Comparison of ENCODE assay signal across 9 cellular contexts in the genomic region with DNA sequence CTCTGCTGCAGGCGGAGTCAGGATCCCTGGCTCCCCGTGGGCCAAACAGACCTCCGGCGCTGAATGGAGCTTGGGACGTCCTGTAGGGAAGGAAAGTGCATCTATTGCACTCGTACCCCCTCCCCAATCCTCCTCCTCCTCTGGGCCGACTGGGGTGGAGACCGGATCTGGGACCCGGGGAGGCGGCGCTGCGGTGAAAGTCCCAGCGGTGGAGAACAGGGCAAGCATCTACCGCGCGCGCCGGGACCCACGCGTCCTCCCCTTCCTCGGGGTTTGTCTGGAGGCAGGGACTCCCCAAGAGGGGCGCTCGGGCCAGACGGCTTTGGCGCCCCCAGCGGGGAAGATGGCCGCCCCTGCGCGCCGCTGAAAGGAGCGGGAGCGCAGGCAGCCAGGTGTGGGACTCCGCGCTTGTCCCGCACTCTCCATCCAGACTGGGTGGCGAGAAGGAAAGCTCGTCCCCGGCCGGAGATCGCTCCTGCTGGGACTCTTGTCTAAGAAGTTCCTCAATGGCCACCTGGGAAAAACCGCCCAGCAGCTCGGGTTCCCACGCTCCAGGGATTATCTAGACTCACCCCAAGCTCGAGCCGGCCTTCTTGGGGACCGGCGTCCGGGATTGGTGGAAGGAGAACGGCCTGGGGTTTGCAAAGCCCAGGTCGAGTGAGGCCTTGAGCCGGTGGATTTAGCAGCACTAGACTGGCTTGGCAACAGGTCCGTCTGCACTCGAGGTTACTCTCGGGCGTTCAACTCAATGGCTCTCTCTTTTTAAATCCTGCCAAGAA. TPM values are rescaled to one million over a fixed set of nuclear protein-coding genes. Genes with fewer than 3 reads are reported as not detected.
A peak's percentile ranks its signal among the peaks of the same experiment; 100 is the strongest.
DNase-seq lines count a peak whose midpoint lies in the region; ATAC-seq and TF ChIP-seq lines count a peak whose summit lies in the region.
"Had no signal": no experiment of that assay in that cellular context is flagged by ENCODE, and none has a peak within 500 bp of the region (broad histone marks: within the 10 kb centered on the region; RNA-seq: fewer than 3 reads in every experiment).

No MANE protein-coding gene starts in this region.

- ATAC-seq in IMR-90 (ENCODE audit: low read depth) = peak; percentile 13
- peak; percentile 32 to 66 (median 62) for ATAC-seq in right lobe of liver
- no peak for ATAC-seq in GM18861 (IDR thresholded peaks at IDR 0.05; ENCODE audit: unreplicated experiment)
- ATAC-seq: HCT116 had no signal

- H3K36me3 ChIP-seq in IMR-90 (ENCODE audit: control insufficient read depth, insufficient read depth, low read length) = no peaks in the 10 kb centered on the region
- H3K36me3 ChIP-seq in right lobe of liver = no peaks in the 10 kb centered on the region

- H2AK5ac ChIP-seq in IMR-90 (ENCODE audit: low read depth, low read length) = peak overlapping the region; percentile 90; the same call in 1 of the 2 replicates

- H3K9me3 Mint-ChIP-seq in stimulated activated naive CD8-positive, alpha-beta T cell treated with anti-CD3 and anti-CD28 coated beads, Interleukin-15, Interleukin-2, amounts not matched to agents 100 ng/mL and 50 ng/mL, for 24 hours = no peaks in the 10 kb centered on the region

- peak overlapping the region; percentile 75 for H3K56ac ChIP-seq in IMR-90 (ENCODE audit: extremely low read depth, insufficient read depth, low read length)

- H2BK20ac ChIP-seq in IMR-90 (ENCODE audit: low read depth, low read length) = no peak overlapping the region; the same call in 1 of the 2 replicates

- H3K4me1 Mint-ChIP-seq in stimulated activated naive CD8-positive, alpha-beta T cell treated with anti-CD3 and anti-CD28 coated beads, Interleukin-15, Interleukin-2, amounts not matched to agents 100 ng/mL and 50 ng/mL, for 24 hours (ENCODE audit: low read depth) = peaks cover 31% of the 10 kb centered on the region

- intact Hi-C loops in IMR-90 (cut with micrococcal nuclease) = no loop called here
- intact Hi-C loops in dorsolateral prefrontal cortex (cut with DNase I) = loop anchor here in 1 of 2 donors (1.0 kb wide), 1 partner anchor 13 kb away; no protein-coding TSS in a partner anchor
- intact Hi-C loops in right lobe of liver (cut with DNase I) = no loop called here

- TF ChIP-seq POLR2A in IMR-90 (IDR thresholded peaks at IDR 0.05; ENCODE audit: low read depth, low read length) (no peak), right lobe of liver (IDR thresholded peaks at IDR 0.05) (no peak)

- peak overlapping the region; percentile 95 for H2AFZ ChIP-seq in IMR-90 (replicated peaks; ENCODE audit: low read length, poor library complexity)

- H3K27me3 ChIP-seq in IMR-90 (ENCODE audit: control insufficient read depth, insufficient read depth, low read length) (no peaks in the 10 kb centered on the region), dorsolateral prefrontal cortex (no peaks in the 10 kb centered on the region), right lobe of liver (no peaks in the 10 kb centered on the region)

- H3K4me3 ChIP-seq in IMR-90 (ENCODE audit: insufficient read depth, low read depth, low read length) (peak overlapping the region; percentile 72), dorsolateral prefrontal cortex (peak overlapping the region; percentile 57 to 93 (median 76)), right lobe of liver (peak overlapping the region; percentile 56 to 62 (median 57))

- no peak for TF ChIP-seq RAD21 in IMR-90 (IDR thresholded peaks at IDR 0.05; ENCODE audit: low read length)

- H3K4me2 ChIP-seq in IMR-90 (ENCODE audit: low read depth, low read length) = peak overlapping the region; percentile 91

- H2BK5ac ChIP-seq in IMR-90 (ENCODE audit: low read depth, low read length, poor library complexity, severe bottlenecking) = no peak overlapping the region

- in situ Hi-C loops in IMR-90 (cut with MboI; ENCODE audit: low sequenced_read_pairs) = no loop called here

- H3K9ac ChIP-seq in IMR-90 (ENCODE audit: low read depth, low read length) = peak overlapping the region; percentile 79

- no peaks in the 10 kb centered on the region for H3K36me3 Mint-ChIP-seq in stimulated activated naive CD8-positive, alpha-beta T cell treated with anti-CD3 and anti-CD28 coated beads, Interleukin-15, Interleukin-2, amounts not matched to agents 100 ng/mL and 50 ng/mL, for 24 hours (ENCODE audit: low read depth)

- peak overlapping the region; percentile 20 for H4K5ac ChIP-seq in IMR-90 (ENCODE audit: low read depth, low read length)

- H3K14ac ChIP-seq in IMR-90 (replicated peaks; ENCODE audit: low read depth, low read length) = peak overlapping the region; percentile 96

- peak overlapping the region; percentile 52; the same call in 1 of the 3 replicates for H2BK15ac ChIP-seq in IMR-90 (ENCODE audit: low read depth, low read length)

- H2AK9ac ChIP-seq in IMR-90 (replicated peaks; ENCODE audit: low read depth, low read length, poor library complexity) = peak overlapping the region; percentile 99

- peak; percentile 41 for TF ChIP-seq CTCF in IMR-90 (conservative IDR thresholded peaks at IDR 0.05; ENCODE audit: low read depth, low read length)
- peak in 53 of 56 donors; percentile 13 to 67 (median 47) for TF ChIP-seq CTCF in dorsolateral prefrontal cortex (IDR thresholded peaks at IDR 0.05 in 54 of 56, conservative IDR thresholded peaks at IDR 0.05 in 2 of 56; ENCODE audit: low read depth in 1 of 56, partially characterized antibody in 56 of 56)
- TF ChIP-seq CTCF in right lobe of liver (IDR thresholded peaks at IDR 0.05) = peak in 3 of 4 donors; percentile 23 to 41 (median 26)

- H4K91ac ChIP-seq in IMR-90 (ENCODE audit: insufficient read depth, low read depth, low read length) = peak overlapping the region; percentile 93

- H3K4me3 Mint-ChIP-seq in stimulated activated naive CD8-positive, alpha-beta T cell treated with anti-CD3 and anti-CD28 coated beads, Interleukin-15, Interleukin-2, amounts not matched to agents 100 ng/mL and 50 ng/mL, for 24 hours = peak overlapping the region; percentile 85

- H3K18ac ChIP-seq in IMR-90 (ENCODE audit: low read depth, low read length) = peak overlapping the region; percentile 8; the same call in 1 of the 2 replicates

- peaks cover 11% of the 10 kb centered on the region; the same call in 1 of the 2 replicates for H3K4me1 ChIP-seq in IMR-90 (ENCODE audit: control insufficient read depth, insufficient read depth, low read length)
- H3K4me1 ChIP-seq in right lobe of liver = peaks cover 0 to 20% (median 9%) of the 10 kb centered on the region in 4 donors

- H3K9me1 ChIP-seq in IMR-90 (ENCODE audit: insufficient read depth, low read length) = peaks cover 17% of the 10 kb centered on the region

- CTCF ChIA-PET in IMR-90 (lab: Yijun Ruan, JAX) = interaction anchor here (1.0 to 1.3 kb wide), 2 partner anchors 11 to 253 kb away, joined by 3 to 5 read pairs; no protein-coding TSS in a partner anchor

- H3K27ac ChIP-seq in IMR-90 (ENCODE audit: insufficient read depth, low read length) (peak overlapping the region; percentile 43), dorsolateral prefrontal cortex (peak overlapping the region in 58 of 59 donors; percentile 68 to 98 (median 90)), right lobe of liver (peak overlapping the region; percentile 55 to 64 (median 64))

- H2BK120ac ChIP-seq in IMR-90 (ENCODE audit: low read depth, low read length) = peak overlapping the region; percentile 8; the same call in 1 of the 2 replicates

- H3K79me1 ChIP-seq in IMR-90 (ENCODE audit: low read depth in 1 of 2, low read length in 2 of 2) = peaks cover 19 to 63% of the 10 kb centered on the region in 2 experiments

- peak overlapping the region; percentile 91 for H3K4ac ChIP-seq in IMR-90 (ENCODE audit: low read depth, low read length)

- H3K23ac ChIP-seq in IMR-90 (ENCODE audit: low read depth, low read length) = peak overlapping the region; percentile 95

- peaks cover 37% of the 10 kb centered on the region; the same call in 1 of the 2 replicates for H4K20me1 ChIP-seq in IMR-90 (ENCODE audit: insufficient read depth, low read length)

- H3K27ac Mint-ChIP-seq in stimulated activated naive CD8-positive, alpha-beta T cell treated with anti-CD3 and anti-CD28 coated beads, Interleukin-15, Interleukin-2, amounts not matched to agents 100 ng/mL and 50 ng/mL, for 24 hours = no peak overlapping the region

- POLR2A ChIA-PET in IMR-90 (lab: Charles Lee; ENCODE audit: unreplicated experiment) = interaction anchor here (1.6 kb wide), 1 partner anchor 14 kb away, joined by 7 read pairs; no protein-coding TSS in a partner anchor

- 4% methylated on average over 18 of the region's 55 CpGs; no CpG with 5 or more reads in 1 of the 2 experiments for WGBS in IMR-90 (ENCODE audit: extremely low coverage in 2 of 2, insufficient read length in 1 of 2), 2 experiments
- 0% methylated on average over 7 of the region's 55 CpGs for WGBS in right lobe of liver (ENCODE audit: insufficient coverage, low coverage, low lambda C conversion rate, missing lambda C conversion rate)

- BruUV-seq in IMR-90 (replicated peaks; lab: Mats Ljungman, UMichigan) = no TSS peak

- dilution Hi-C loops in IMR-90 (cut with HindIII; ENCODE audit: low sequenced_read_pairs, unreplicated experiment) = no loop called here

- H3K9me3 ChIP-seq in IMR-90 (ENCODE audit: control insufficient read depth, insufficient read depth, low read length) (no peaks in the 10 kb centered on the region), right lobe of liver (no peaks in the 10 kb centered on the region)

- peaks cover 43% of the 10 kb centered on the region for H3K27me3 Mint-ChIP-seq in stimulated activated naive CD8-positive, alpha-beta T cell treated with anti-CD3 and anti-CD28 coated beads, Interleukin-15, Interleukin-2, amounts not matched to agents 100 ng/mL and 50 ng/mL, for 24 hours

- H4K8ac ChIP-seq in IMR-90 (ENCODE audit: low read depth in 2 of 2, low read length in 2 of 2) = peak overlapping the region; percentile 40 to 94; a peak in 3 of 4 replicates

- DNase-seq in stimulated activated CD4-positive, alpha-beta T cell treated with anti-CD3 and anti-CD28 coated beads, Interleukin-12 subunit alpha, Interleukin-12 subunit beta, amount 100 ng/mL, for 4 hours = peak; percentile 19
- DNase-seq in stimulated activated CD4-positive, alpha-beta T cell treated with anti-CD3 and anti-CD28 coated beads, Interleukin-4, amount 100 ng/mL, for 24 hours = no peak
- no peak for DNase-seq in IMR-90
- DNase-seq in T-helper 9 cell = peak; percentile 50
- DNase-seq in dorsolateral prefrontal cortex = peak in 7 of 10 donors; percentile 25 to 65 (median 38)
- peak in 2 of 3 donors; percentile 44 to 70 for DNase-seq in right lobe of liver

RNA-seq across cellular contexts. Expression of a gene that starts 0.7 kb away (rescaled TPM):
- total RNA-seq in IMR-90 (2012; rRNA removed) (31.9 and 33.3 TPM in 2 replicates), dorsolateral prefrontal cortex (100 to 1,000 TPM in 112 of 120 experiments, 10 to 100 TPM in 8; 72.8 to 347 (median 162) TPM), right lobe of liver (100 to 1,000 TPM in 4 of 6 experiments, 1 to 10 TPM in 2; 4.2 to 166 (median 110) TPM)
- polyA plus RNA-seq in IMR-90 (2012; rRNA removed) = 88.4 and 98.4 TPM in 2 replicates
- polyA plus RNA-seq in IMR-90 (2012; cell fraction: cytosol; rRNA removed) = 45.4 and 87.9 TPM in 2 replicates
- polyA plus RNA-seq in IMR-90 (2012; cell fraction: nucleus; rRNA removed; ENCODE audit: low replicate concordance) = 69.4 and 94.9 TPM in 2 replicates

RNA-seq across cellular contexts. Expression of a gene that starts 12.0 kb away (rescaled TPM):
- total RNA-seq in IMR-90 (2012; rRNA removed) (16.3 and 16.9 TPM in 2 replicates), dorsolateral prefrontal cortex (100 to 1,000 TPM in 23 of 120 experiments, 10 to 100 TPM in 97; 47.3 to 195 (median 80.7) TPM), right lobe of liver (10 to 100 TPM; 18.3 to 87.6 (median 34.8) TPM)
- 17.6 and 18.4 TPM in 2 replicates for polyA plus RNA-seq in IMR-90 (2012; rRNA removed)
- polyA plus RNA-seq in IMR-90 (2012; cell fraction: cytosol; rRNA removed) = 15.8 and 19.2 TPM in 2 replicates
- polyA plus RNA-seq in IMR-90 (2012; cell fraction: nucleus; rRNA removed; ENCODE audit: low replicate concordance) = 29.9 and 31.1 TPM in 2 replicates

RNA-seq across cellular contexts. Expression of a gene that starts 36.1 kb away (rescaled TPM):
- total RNA-seq in IMR-90 (2012; rRNA removed) (41.9 and 43.9 TPM in 2 replicates), dorsolateral prefrontal cortex (10 to 100 TPM in 100 of 120 experiments, 1 to 10 TPM in 20; 4.7 to 24.3 (median 13.8) TPM), right lobe of liver (10 to 100 TPM in 2 of 6 experiments, 1 to 10 TPM in 4; 4.0 to 13.3 (median 5.4) TPM)
- 21.3 and 23.0 TPM in 2 replicates for polyA plus RNA-seq in IMR-90 (2012; rRNA removed)
- polyA plus RNA-seq in IMR-90 (2012; cell fraction: cytosol; rRNA removed) = 15.5 and 18.0 TPM in 2 replicates
- 6.4 and 7.0 TPM in 2 replicates for polyA plus RNA-seq in IMR-90 (2012; cell fraction: nucleus; rRNA removed; ENCODE audit: low replicate concordance)

RNA-seq across cellular contexts. Expression of a gene that starts 36.4 kb away (rescaled TPM):
- 70.0 and 107 TPM in 2 replicates for total RNA-seq in IMR-90 (2012; rRNA removed)
- polyA plus RNA-seq in IMR-90 (2012; rRNA removed) = 280 and 290 TPM in 2 replicates
- 196 and 200 TPM in 2 replicates for polyA plus RNA-seq in IMR-90 (2012; cell fraction: cytosol; rRNA removed)
- 40.4 and 104 TPM in 2 replicates for polyA plus RNA-seq in IMR-90 (2012; cell fraction: nucleus; rRNA removed; ENCODE audit: low replicate concordance)
- 100 to 1,000 TPM in 1 of 120 experiments, 10 to 100 TPM in 119; 40.6 to 123 (median 65.5) TPM for total RNA-seq in dorsolateral prefrontal cortex
- total RNA-seq in right lobe of liver = 10 to 100 TPM; 31.6 to 74.5 (median 55.3) TPM

Comparison
In these comparisons a context has a peak if more than half of its experiments do, and no peak if none do; other contexts are left out.
1. DNase-seq: peak in stimulated activated CD4-positive, alpha-beta T cell treated with anti-CD3 and anti-CD28 coated beads, Interleukin-12 subunit alpha, Interleukin-12 subunit beta, amount 100 ng/mL, for 4 hours (single experiment), T-helper 9 cell (single experiment), dorsolateral prefrontal cortex (7 of 10) and right lobe of liver (2 of 3); none in stimulated activated CD4-positive, alpha-beta T cell treated with anti-CD3 and anti-CD28 coated beads, Interleukin-4, amount 100 ng/mL, for 24 hours (single experiment) and IMR-90 (single experiment).
2. Peak in every context shown above with its lines, with median percentiles within 50 percentile points of each other: H3K27ac ChIP-seq, H3K4me3 ChIP-seq and CTCF ChIP-seq.